8 cellular contexts compared by ENCODE assay signal in the genomic region with DNA sequence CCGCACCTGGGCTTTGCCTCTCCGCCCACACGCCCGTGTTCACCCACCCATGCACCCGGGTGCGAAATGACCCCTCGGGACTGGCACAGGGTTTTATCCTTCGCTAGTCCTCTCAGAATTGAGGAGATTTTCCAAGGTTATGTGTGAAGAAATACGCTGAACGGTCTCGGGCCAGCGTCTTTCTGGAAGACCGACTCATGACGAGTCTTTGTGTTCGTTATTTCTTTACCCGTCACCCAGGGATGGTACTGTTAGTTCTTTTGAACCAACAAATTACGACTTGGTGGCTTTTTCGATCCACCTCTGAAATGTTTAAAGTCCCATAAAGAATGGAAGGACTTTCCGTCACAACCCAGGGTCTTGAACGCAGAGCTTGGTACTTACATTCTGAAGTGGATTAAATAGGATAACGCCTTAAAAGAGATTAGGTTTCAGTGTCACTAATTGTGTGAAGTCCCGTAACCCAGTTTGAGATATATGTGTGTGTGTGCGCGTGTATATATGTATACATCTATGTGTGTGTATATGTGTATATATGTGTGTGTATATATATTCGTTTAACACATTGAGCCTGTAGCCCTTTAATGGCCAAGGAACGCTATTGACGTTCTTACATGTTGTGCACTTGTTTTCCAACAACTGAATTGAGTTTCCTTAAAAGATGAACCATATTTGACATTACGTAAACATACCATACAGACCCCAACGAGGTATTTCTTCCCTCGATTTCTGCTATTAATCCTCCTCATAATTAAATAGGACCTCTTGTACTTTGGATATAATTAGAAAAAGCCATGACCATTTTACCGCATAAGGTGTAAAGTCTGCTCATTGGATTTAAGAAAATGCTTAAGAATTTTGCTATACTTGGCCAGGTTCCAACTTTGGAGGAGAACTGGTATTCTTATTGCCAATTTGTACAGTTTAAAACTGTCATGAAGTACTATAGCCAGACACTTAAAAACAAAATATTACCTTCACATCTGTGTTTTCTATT. TPM values are rescaled to one million over a fixed set of nuclear protein-coding genes. Genes with fewer than 3 reads are reported as not detected.
DNase-seq lines count a peak whose midpoint lies in the region; ATAC-seq and TF ChIP-seq lines count a peak whose summit lies in the region.

No MANE protein-coding gene starts in this region.

- H3K4me1 ChIP-seq in upper lobe of left lung, result peaks cover 36 to 53% (median 40%) of the 10 kb centered on the region in 4 donors

- H3K9me3 ChIP-seq in upper lobe of left lung, result peaks cover 0 to 4% (median 0%) of the 10 kb centered on the region in 4 donors

- H3K27me3 Mint-ChIP-seq in activated CD4-positive, alpha-beta T cell treated with anti-CD3 and anti-CD28 coated beads, Interleukin-2, amount 10 ng/mL, durations not matched to agents 7 days and 5 days, result no peaks in the 10 kb centered on the region

- no peak for TF ChIP-seq CTCF in upper lobe of left lung (IDR thresholded peaks at IDR 0.05)

- no peaks in the 10 kb centered on the region for H3K9me3 Mint-ChIP-seq in activated CD4-positive, alpha-beta T cell treated with anti-CD3 and anti-CD28 coated beads, Interleukin-2, amount 10 ng/mL, durations not matched to agents 7 days and 5 days

- TF ChIP-seq EP300 in upper lobe of left lung (IDR thresholded peaks at IDR 0.05), result no peak

- POLR2A ChIA-PET in activated CD4-positive, alpha-beta T cell treated with anti-CD3 and anti-CD28 coated beads, Interleukin-2, amount 10 ng/mL, durations not matched to agents 7 days and 5 days (lab: Charles Lee), result interaction anchor here (1.4 kb wide), 1 partner anchor 103 kb away, joined by 7 read pairs; the partner anchor contains the start of gene ITGAV

- H3K36me3 Mint-ChIP-seq in activated CD4-positive, alpha-beta T cell treated with anti-CD3 and anti-CD28 coated beads, Interleukin-2, amount 10 ng/mL, durations not matched to agents 7 days and 5 days (ENCODE audit: low read depth), result peaks cover 10% of the 10 kb centered on the region

- no peaks in the 10 kb centered on the region for H3K27me3 ChIP-seq in upper lobe of left lung

- ATAC-seq in upper lobe of left lung (ENCODE audit: low FRiP score in 2 of 2) (no peak), GM18907 (IDR thresholded peaks at IDR 0.05; ENCODE audit: unreplicated experiment) (no peak)

- H3K27ac ChIP-seq in caudate nucleus (ENCODE audit: low read depth, low read length), result peak overlapping the region; percentile 77
- peak overlapping the region; percentile 91 to 96 (median 94) for H3K27ac ChIP-seq in upper lobe of left lung

- H3K36me3 ChIP-seq in upper lobe of left lung, result no peaks in the 10 kb centered on the region

- DNase-seq in activated CD4-positive, alpha-beta T cell treated with anti-CD3 and anti-CD28 coated beads, Interleukin-2, amount 10 ng/mL, durations not matched to agents 7 days and 5 days, result no peak
- DNase-seq in activated CD4-positive, alpha-beta T cell treated with anti-CD3 and anti-CD28 coated beads, Interleukin-2, amount 50 U/mL, for 48 hours, result no peak
- DNase-seq in NCI-H748 treated with DMSO at 0.1 percent for 48 hours (lab: John Stamatoyannopoulos, UW) (peak; percentile 56), caudate nucleus (lab: John Stamatoyannopoulos, UW) (peak in 2 of 61 donors; percentile 34 to 74), medulla oblongata (ENCODE audit: extremely low spot score) (peak; percentile 38), upper lobe of left lung (no peak), AML-193 (lab: John Stamatoyannopoulos, UW) (no peak)

- CTCF ChIA-PET in activated CD4-positive, alpha-beta T cell treated with anti-CD3 and anti-CD28 coated beads, Interleukin-2, amount 10 ng/mL, durations not matched to agents 7 days and 5 days (lab: Charles Lee), result interaction anchor here (1.2 kb wide), 1 partner anchor 16 kb away, joined by 5 read pairs; no protein-coding TSS in a partner anchor

- no peak for TF ChIP-seq POLR2A in upper lobe of left lung (IDR thresholded peaks at IDR 0.05)

- peak overlapping the region; percentile 97 for H3K27ac Mint-ChIP-seq in activated CD4-positive, alpha-beta T cell treated with anti-CD3 and anti-CD28 coated beads, Interleukin-2, amount 10 ng/mL, durations not matched to agents 7 days and 5 days

- peak overlapping the region; percentile 69 to 96 (median 80) for H3K4me3 ChIP-seq in upper lobe of left lung

- H3K4me3 Mint-ChIP-seq in activated CD4-positive, alpha-beta T cell treated with anti-CD3 and anti-CD28 coated beads, Interleukin-2, amount 10 ng/mL, durations not matched to agents 7 days and 5 days, result peak overlapping the region; percentile 99

- H3K4me1 Mint-ChIP-seq in activated CD4-positive, alpha-beta T cell treated with anti-CD3 and anti-CD28 coated beads, Interleukin-2, amount 10 ng/mL, durations not matched to agents 7 days and 5 days, result peaks cover 61% of the 10 kb centered on the region

- 2% methylated on average over 31 of the region's 31 CpGs for WGBS in upper lobe of left lung, 2 donors

RNA-seq across cellular contexts. Expression of gene ZC3H15, which starts 0.9 kb away (rescaled TPM):
- 10 to 100 TPM; 63.1 to 80.0 TPM for total RNA-seq in activated CD4-positive, alpha-beta T cell treated with anti-CD3 and anti-CD28 coated beads, Interleukin-2, amount 10 ng/mL, durations not matched to agents 7 days and 5 days
- total RNA-seq in upper lobe of left lung, result 10 to 100 TPM; 30.2 to 79.6 (median 45.1) TPM

Comparison
In these comparisons a context has a peak if more than half of its experiments do, and no peak if none do; other contexts are left out.
1. DNase-seq: peak in NCI-H748 treated with DMSO at 0.1 percent for 48 hours (single experiment) and medulla oblongata (single experiment); none in activated CD4-positive, alpha-beta T cell treated with anti-CD3 and anti-CD28 coated beads, Interleukin-2, amount 10 ng/mL, durations not matched to agents 7 days and 5 days (single experiment), activated CD4-positive, alpha-beta T cell treated with anti-CD3 and anti-CD28 coated beads, Interleukin-2, amount 50 U/mL, for 48 hours (0 of 2), upper lobe of left lung (0 of 2) and AML-193 (0 of 2).